ENCODE assay signal across 1 cellular context in genomic region chr10:24446739-24447138, GRCh38.
TF ChIP-seq lines count a peak whose summit lies in the region.

No MANE protein-coding gene starts in this region.

TF ChIP-seq in WTC11, 78 proteins besides CTCF, POLR2A, EP300 and RAD21 (continued from another document):
- TF ChIP-seq, protein P1, sequence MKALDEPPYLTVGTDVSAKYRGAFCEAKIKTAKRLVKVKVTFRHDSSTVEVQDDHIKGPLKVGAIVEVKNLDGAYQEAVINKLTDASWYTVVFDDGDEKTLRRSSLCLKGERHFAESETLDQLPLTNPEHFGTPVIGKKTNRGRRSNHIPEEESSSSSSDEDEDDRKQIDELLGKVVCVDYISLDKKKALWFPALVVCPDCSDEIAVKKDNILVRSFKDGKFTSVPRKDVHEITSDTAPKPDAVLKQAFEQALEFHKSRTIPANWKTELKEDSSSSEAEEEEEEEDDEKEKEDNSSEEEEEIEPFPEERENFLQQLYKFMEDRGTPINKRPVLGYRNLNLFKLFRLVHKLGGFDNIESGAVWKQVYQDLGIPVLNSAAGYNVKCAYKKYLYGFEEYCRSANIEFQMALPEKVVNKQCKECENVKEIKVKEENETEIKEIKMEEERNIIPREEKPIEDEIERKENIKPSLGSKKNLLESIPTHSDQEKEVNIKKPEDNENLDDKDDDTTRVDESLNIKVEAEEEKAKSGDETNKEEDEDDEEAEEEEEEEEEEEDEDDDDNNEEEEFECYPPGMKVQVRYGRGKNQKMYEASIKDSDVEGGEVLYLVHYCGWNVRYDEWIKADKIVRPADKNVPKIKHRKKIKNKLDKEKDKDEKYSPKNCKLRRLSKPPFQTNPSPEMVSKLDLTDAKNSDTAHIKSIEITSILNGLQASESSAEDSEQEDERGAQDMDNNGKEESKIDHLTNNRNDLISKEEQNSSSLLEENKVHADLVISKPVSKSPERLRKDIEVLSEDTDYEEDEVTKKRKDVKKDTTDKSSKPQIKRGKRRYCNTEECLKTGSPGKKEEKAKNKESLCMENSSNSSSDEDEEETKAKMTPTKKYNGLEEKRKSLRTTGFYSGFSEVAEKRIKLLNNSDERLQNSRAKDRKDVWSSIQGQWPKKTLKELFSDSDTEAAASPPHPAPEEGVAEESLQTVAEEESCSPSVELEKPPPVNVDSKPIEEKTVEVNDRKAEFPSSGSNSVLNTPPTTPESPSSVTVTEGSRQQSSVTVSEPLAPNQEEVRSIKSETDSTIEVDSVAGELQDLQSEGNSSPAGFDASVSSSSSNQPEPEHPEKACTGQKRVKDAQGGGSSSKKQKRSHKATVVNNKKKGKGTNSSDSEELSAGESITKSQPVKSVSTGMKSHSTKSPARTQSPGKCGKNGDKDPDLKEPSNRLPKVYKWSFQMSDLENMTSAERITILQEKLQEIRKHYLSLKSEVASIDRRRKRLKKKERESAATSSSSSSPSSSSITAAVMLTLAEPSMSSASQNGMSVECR (CRISPR knock-in tag; IDR thresholded peaks at IDR 0.05; ENCODE audit: borderline replicate concordance): no peak
- TF ChIP-seq, protein P2, sequence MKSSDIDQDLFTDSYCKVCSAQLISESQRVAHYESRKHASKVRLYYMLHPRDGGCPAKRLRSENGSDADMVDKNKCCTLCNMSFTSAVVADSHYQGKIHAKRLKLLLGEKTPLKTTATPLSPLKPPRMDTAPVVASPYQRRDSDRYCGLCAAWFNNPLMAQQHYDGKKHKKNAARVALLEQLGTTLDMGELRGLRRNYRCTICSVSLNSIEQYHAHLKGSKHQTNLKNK (CRISPR knock-in tag; IDR thresholded peaks at IDR 0.05): no peak
- TF ChIP-seq ZNF317 (CRISPR knock-in tag; IDR thresholded peaks at IDR 0.05; ENCODE audit: borderline replicate concordance, low read depth): no peak
- TF ChIP-seq ZNF219 (CRISPR knock-in tag; IDR thresholded peaks at IDR 0.05; ENCODE audit: borderline replicate concordance): no peak
- no peak for TF ChIP-seq FOXP1 (CRISPR knock-in tag; IDR thresholded peaks at IDR 0.05; ENCODE audit: borderline replicate concordance)
- TF ChIP-seq GABPB1 (CRISPR knock-in tag; IDR thresholded peaks at IDR 0.05): no peak
- TF ChIP-seq, protein P3, sequence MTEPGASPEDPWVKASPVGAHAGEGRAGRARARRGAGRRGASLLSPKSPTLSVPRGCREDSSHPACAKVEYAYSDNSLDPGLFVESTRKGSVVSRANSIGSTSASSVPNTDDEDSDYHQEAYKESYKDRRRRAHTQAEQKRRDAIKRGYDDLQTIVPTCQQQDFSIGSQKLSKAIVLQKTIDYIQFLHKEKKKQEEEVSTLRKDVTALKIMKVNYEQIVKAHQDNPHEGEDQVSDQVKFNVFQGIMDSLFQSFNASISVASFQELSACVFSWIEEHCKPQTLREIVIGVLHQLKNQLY (CRISPR knock-in tag; IDR thresholded peaks at IDR 0.05): no peak
- TF ChIP-seq TP53 (CRISPR knock-in tag; IDR thresholded peaks at IDR 0.05): no peak
- TF ChIP-seq ATF2 (CRISPR knock-in tag; IDR thresholded peaks at IDR 0.05; ENCODE audit: borderline replicate concordance, low read depth): no peak
- no peak for TF ChIP-seq E2F1 (CRISPR knock-in tag; IDR thresholded peaks at IDR 0.05)
TF ChIP-seq in WTC11: peak in this region for 0.
